Comparison of ENCODE assay signal across 8 cellular contexts in the genomic region with DNA sequence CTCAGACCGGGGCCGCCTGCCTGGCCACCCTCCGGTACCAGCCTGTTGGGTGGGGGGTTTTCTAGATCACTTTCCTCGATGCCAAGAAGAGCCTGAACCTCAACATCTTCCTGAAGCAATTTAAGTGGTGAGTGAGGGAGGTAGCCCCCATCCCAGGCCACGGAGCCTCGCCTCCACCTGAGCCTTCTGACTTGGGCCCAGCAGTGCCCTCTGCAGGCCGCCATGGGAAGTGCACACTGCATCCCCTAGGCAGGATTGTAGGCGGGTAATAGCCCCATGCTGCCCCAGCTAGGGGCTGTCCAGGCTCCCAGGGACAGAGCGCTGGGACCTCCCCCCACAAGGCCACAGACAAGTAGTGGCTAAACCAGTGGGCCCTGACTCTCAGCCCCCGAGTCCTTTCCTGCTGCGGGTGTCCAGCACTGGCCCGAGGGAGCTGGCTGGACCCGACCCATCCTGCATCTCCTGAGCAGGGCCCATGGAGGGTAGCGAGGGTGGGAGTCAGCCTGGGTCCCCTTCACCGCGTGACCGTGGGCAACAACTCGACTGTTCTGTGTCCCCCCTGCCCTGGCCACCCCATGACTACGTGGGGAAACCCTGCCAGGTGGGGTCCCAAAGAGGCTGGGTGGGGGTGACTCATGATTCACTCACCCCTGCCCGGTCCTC. TPM values are rescaled to one million over a fixed set of nuclear protein-coding genes. Genes with fewer than 3 reads are reported as not detected.
DNase-seq lines count a peak whose midpoint lies in the region; ATAC-seq and TF ChIP-seq lines count a peak whose summit lies in the region.

No MANE protein-coding gene starts in this region.

- TF ChIP-seq CTCF in Panc1 (IDR thresholded peaks at IDR 0.05) = peak; percentile 92
- TF ChIP-seq CTCF in fibroblast of the aortic adventitia (IDR thresholded peaks at IDR 0.05; ENCODE audit: insufficient read depth, low read length) = peak; percentile 98
- TF ChIP-seq CTCF in omental fat pad (IDR thresholded peaks at IDR 0.05) = peak in 1 of 3 donors; percentile 89
- peak; percentile 96 for TF ChIP-seq CTCF in type B pancreatic cell (conservative IDR thresholded peaks at IDR 0.05)

- no peaks in the 10 kb centered on the region for H3K4me1 Mint-ChIP-seq in type B pancreatic cell (ENCODE audit: unreplicated experiment)

- H3K4me1 ChIP-seq in Panc1 (ENCODE audit: control insufficient read depth, insufficient read depth, low read length) = peaks cover 40% of the 10 kb centered on the region

- H3K36me3 Mint-ChIP-seq in type B pancreatic cell = peaks cover 4% of the 10 kb centered on the region

- H3K27me3 ChIP-seq in Panc1 (ENCODE audit: control insufficient read depth, insufficient read depth, low read length) = no peaks in the 10 kb centered on the region

- H3K27me3 Mint-ChIP-seq in type B pancreatic cell = no peaks in the 10 kb centered on the region

- no peaks in the 10 kb centered on the region for H3K36me3 ChIP-seq in Panc1 (ENCODE audit: control insufficient read depth, insufficient read depth, low read length)

- H3K27ac Mint-ChIP-seq in type B pancreatic cell = peak overlapping the region; percentile 43

- intact Hi-C loops in Panc1 (cut with micrococcal nuclease; ENCODE audit: unreplicated experiment) = loop anchor here (5.0 kb wide), 1 partner anchor 56 kb away; no protein-coding TSS in a partner anchor

- POLR2A ChIA-PET in Panc1 (lab: Charles Lee) = no interaction called here

- peak; percentile 68 for DNase-seq in EH (ENCODE audit: low read depth)
- DNase-seq in Panc1 (ENCODE audit: low read depth, low spot score) = no peak
- peak; percentile 57 for DNase-seq in activated T-helper 1 cell treated with Interleukin-2 at 50 U/mL for 16 hours (ENCODE audit: low read depth)
- peak; percentile 60 for DNase-seq in fibroblast of the aortic adventitia (ENCODE audit: low read depth)
- peak; percentile 61 for DNase-seq in omental fat pad (ENCODE audit: low spot score)
- DNase-seq in type B pancreatic cell (ENCODE audit: extremely low spot score, unreplicated experiment) = no peak

- H3K4me3 ChIP-seq in Panc1 (ENCODE audit: low read depth in 2 of 2, low read length in 2 of 2) (no peak overlapping the region), fibroblast of the aortic adventitia (ENCODE audit: low read depth, low read length) (no peak overlapping the region)

- no peaks in the 10 kb centered on the region for H3K9me3 ChIP-seq in Panc1 (ENCODE audit: control insufficient read depth, insufficient read depth, low read depth, low read length)

- ATAC-seq in HG03196 (IDR thresholded peaks at IDR 0.05; ENCODE audit: unreplicated experiment) (peak; percentile 48), Panc1 (peak; percentile 54), omental fat pad (ENCODE audit: low FRiP score) (peak; percentile 77), HG02938 (IDR thresholded peaks at IDR 0.05; ENCODE audit: unreplicated experiment) (no peak)

- no TSS peak for BruUV-seq in Panc1 (replicated peaks; lab: Mats Ljungman, UMichigan)

- H3K27ac ChIP-seq in Panc1 (ENCODE audit: low read length) = peak overlapping the region; percentile 72

- no peak overlapping the region for H3K4me3 Mint-ChIP-seq in type B pancreatic cell

- in situ Hi-C loops in Panc1 (cut with HindIII; ENCODE audit: low pct_unique_long_range_greater_than_20kb, low sequenced_read_pairs) = no loop called here

- CTCF ChIA-PET in Panc1 (lab: Charles Lee) = no interaction called here

- H3K9me3 Mint-ChIP-seq in type B pancreatic cell = no peaks in the 10 kb centered on the region

RNA-seq across cellular contexts. Expression of gene ADSS1, which starts 15.3 kb away (rescaled TPM):
- total RNA-seq in Panc1 (2021; ENCODE audit: unreplicated experiment) (9.4 TPM), fibroblast of the aortic adventitia (ENCODE audit: low replicate concordance) (0.65 and 4.8 TPM in 2 replicates), omental fat pad (10 to 100 TPM in 1 of 4 donors, 1 to 10 TPM in 3; 3.7 to 26.0 (median 5.6) TPM), type B pancreatic cell (ENCODE audit: low replicate concordance) (3.2 and 6.9 TPM in 2 replicates)
- polyA plus RNA-seq in Panc1 (2012; ENCODE audit: insufficient read length) = 15.6 TPM

RNA-seq across cellular contexts. Expression of gene INF2, which starts 19.3 kb away (rescaled TPM):
- 195 TPM for total RNA-seq in Panc1 (2021; ENCODE audit: unreplicated experiment)
- 179 TPM for polyA plus RNA-seq in Panc1 (2012; ENCODE audit: insufficient read length)
- 38.3 and 64.0 TPM in 2 replicates for total RNA-seq in fibroblast of the aortic adventitia (ENCODE audit: low replicate concordance)
- 100 to 1,000 TPM in 1 of 4 donors, 10 to 100 TPM in 3; 50.9 to 104 (median 87.5) TPM for total RNA-seq in omental fat pad
- 45.6 and 78.9 TPM in 2 replicates for total RNA-seq in type B pancreatic cell (ENCODE audit: low replicate concordance)

RNA-seq across cellular contexts. Expression of gene SIVA1, which starts 44.2 kb away (rescaled TPM):
- total RNA-seq in Panc1 (2021; ENCODE audit: unreplicated experiment) (100 TPM), fibroblast of the aortic adventitia (ENCODE audit: low replicate concordance) (79.4 and 87.3 TPM in 2 replicates), omental fat pad (100 to 1,000 TPM; 141 to 262 (median 167) TPM), type B pancreatic cell (ENCODE audit: low replicate concordance) (65.7 and 90.1 TPM in 2 replicates)
- 184 TPM for polyA plus RNA-seq in Panc1 (2012; ENCODE audit: insufficient read length)

Comparison
In these comparisons a context has a peak if more than half of its experiments do, and no peak if none do; other contexts are left out.
1. DNase-seq: peak in EH (single experiment), activated T-helper 1 cell treated with Interleukin-2 at 50 U/mL for 16 hours (single experiment), fibroblast of the aortic adventitia (single experiment) and omental fat pad (single experiment); none in Panc1 (single experiment) and type B pancreatic cell (single experiment).